1 cellular context compared by ENCODE assay signal in the genomic region with DNA sequence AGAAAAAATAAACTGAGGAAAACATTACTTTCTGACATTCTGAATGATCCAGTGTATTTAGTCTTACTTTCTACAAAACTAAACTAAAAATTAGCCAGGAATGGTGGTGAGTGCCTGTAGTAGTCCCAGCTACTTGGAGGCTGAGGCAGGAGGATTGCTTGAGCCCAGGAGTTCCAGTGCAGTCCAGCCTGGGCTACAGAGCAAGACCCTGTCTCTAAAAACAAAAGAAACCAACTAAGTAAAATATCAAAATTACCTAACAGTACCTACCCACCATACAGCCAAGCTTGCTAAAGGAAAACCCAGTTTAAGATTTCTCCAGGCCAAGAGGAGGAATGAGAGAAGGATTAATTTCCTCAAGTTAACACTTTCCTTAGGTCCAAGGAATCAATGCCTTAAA.
TF ChIP-seq lines count a peak whose summit lies in the region.

No MANE protein-coding gene starts in this region.

TF ChIP-seq in IMR-90, 13 proteins besides CTCF, POLR2A, EP300 and RAD21 (continued from another document):
- TF ChIP-seq MAFK (IDR thresholded peaks at IDR 0.05; ENCODE audit: low read depth, low read length) (no peak), CHD1 (IDR thresholded peaks at IDR 0.05; ENCODE audit: low read depth, low read length) (no peak), FOS (IDR thresholded peaks at IDR 0.05; ENCODE audit: low read depth, low read length) (no peak), MXI1 (IDR thresholded peaks at IDR 0.05; ENCODE audit: borderline replicate concordance, low read depth, low read length) (no peak)
- TF ChIP-seq, protein P1, sequence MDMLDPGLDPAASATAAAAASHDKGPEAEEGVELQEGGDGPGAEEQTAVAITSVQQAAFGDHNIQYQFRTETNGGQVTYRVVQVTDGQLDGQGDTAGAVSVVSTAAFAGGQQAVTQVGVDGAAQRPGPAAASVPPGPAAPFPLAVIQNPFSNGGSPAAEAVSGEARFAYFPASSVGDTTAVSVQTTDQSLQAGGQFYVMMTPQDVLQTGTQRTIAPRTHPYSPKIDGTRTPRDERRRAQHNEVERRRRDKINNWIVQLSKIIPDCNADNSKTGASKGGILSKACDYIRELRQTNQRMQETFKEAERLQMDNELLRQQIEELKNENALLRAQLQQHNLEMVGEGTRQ (IDR thresholded peaks at IDR 0.05; ENCODE audit: low read depth, low read length), result no peak
TF ChIP-seq in IMR-90: peak in this region for 0.
